ENCODE assay signal across 10 cellular contexts in genomic region chr21:35226302-35226701, GRCh38.
DNase-seq lines count a peak whose midpoint lies in the region; ATAC-seq and TF ChIP-seq lines count a peak whose summit lies in the region.
"Had no signal": no experiment of that assay in that cellular context is flagged by ENCODE, and none has a peak within 500 bp of the region (broad histone marks: within the 10 kb centered on the region; RNA-seq: fewer than 3 reads in every experiment).

No MANE protein-coding gene starts in this region.

- H3K27me3 ChIP-seq in CD4-positive, alpha-beta T cell (ENCODE audit: control insufficient read depth, insufficient read depth, low read length) = no peaks in the 10 kb centered on the region
- no peaks in the 10 kb centered on the region for H3K27me3 ChIP-seq in Peyer's patch

- H3K36me3 Mint-ChIP-seq in CD4-positive, alpha-beta T cell (ENCODE audit: low read depth) = no peaks in the 10 kb centered on the region
- H3K36me3 Mint-ChIP-seq in nephron progenitor cell (ENCODE audit: low read depth) = no peaks in the 10 kb centered on the region

- H3K27me3 Mint-ChIP-seq in CD4-positive, alpha-beta T cell = no peaks in the 10 kb centered on the region
- peaks cover 3% of the 10 kb centered on the region for H3K27me3 Mint-ChIP-seq in nephron progenitor cell (ENCODE audit: low read depth, poor library complexity)

- H3K4me3 ChIP-seq in choroid plexus epithelial cell (ENCODE audit: low read depth, low read length) = no peak overlapping the region
- H3K4me3 ChIP-seq in Peyer's patch = no peak overlapping the region

- H3K4me1 Mint-ChIP-seq in CD4-positive, alpha-beta T cell (ENCODE audit: low read depth) = peaks cover 57% of the 10 kb centered on the region
- peaks cover 37% of the 10 kb centered on the region for H3K4me1 Mint-ChIP-seq in nephron progenitor cell

- no peaks in the 10 kb centered on the region for H3K9me3 ChIP-seq in CD4-positive, alpha-beta T cell (ENCODE audit: control insufficient read depth, low read length)
- H3K9me3 ChIP-seq in Peyer's patch = no peaks in the 10 kb centered on the region

- H3K27ac ChIP-seq in CD4-positive, alpha-beta T cell (ENCODE audit: low read depth, low read length) = no peak overlapping the region
- peak overlapping the region in 1 of 4 donors; percentile 6 for H3K27ac ChIP-seq in Peyer's patch

- no peak overlapping the region for H3K4me3 Mint-ChIP-seq in CD4-positive, alpha-beta T cell
- H3K4me3 Mint-ChIP-seq in nephron progenitor cell = no peak overlapping the region

- no peak for DNase-seq in CD4-positive, alpha-beta T cell
- peak; percentile 22 for DNase-seq in NCI-H146 (lab: John Stamatoyannopoulos, UW)
- peak; percentile 61 for DNase-seq in choroid plexus epithelial cell (ENCODE audit: low read depth)
- peak; percentile 43 for DNase-seq in nephron progenitor cell
- DNase-seq in hepatic stellate cell (ENCODE audit: low spot score) = no peak
- DNase-seq in Peyer's patch = no peak
- no peak for DNase-seq in SHP77 treated with DMSO at 0.1 percent for 48 hours (lab: John Stamatoyannopoulos, UW)
- DNase-seq: GDM1, NCI-H774 had no signal

- no peak for TF ChIP-seq POLR2A in Peyer's patch (IDR thresholded peaks at IDR 0.05)

- ATAC-seq in CD4-positive, alpha-beta T cell (ENCODE audit: poor library complexity) = no peak
- ATAC-seq in GM18502 (IDR thresholded peaks at IDR 0.05; ENCODE audit: poor library complexity, unreplicated experiment) = no peak

- H3K9me3 Mint-ChIP-seq in CD4-positive, alpha-beta T cell = no peaks in the 10 kb centered on the region
- H3K9me3 Mint-ChIP-seq in nephron progenitor cell = no peaks in the 10 kb centered on the region

- no peaks in the 10 kb centered on the region for H3K36me3 ChIP-seq in Peyer's patch

- intact Hi-C loops in CD4-positive, alpha-beta T cell (cut with DNase I, micrococcal nuclease) = loop anchor here in 1 of 2 experiments (5.0 kb wide), 1 partner anchor 179 kb away; the partner anchor contains the start of gene RUNX1

- POLR2A ChIA-PET in CD4-positive, alpha-beta T cell (lab: Charles Lee) = interaction anchor here (0.7 to 1.8 kb wide), 2 partner anchors 175 to 338 kb away, joined by 3 to 12 read pairs; no protein-coding TSS in a partner anchor

- H3K27ac Mint-ChIP-seq in CD4-positive, alpha-beta T cell = peak overlapping the region; percentile 85
- no peak overlapping the region for H3K27ac Mint-ChIP-seq in nephron progenitor cell

- TF ChIP-seq CTCF in CD4-positive, alpha-beta T cell (IDR thresholded peaks at IDR 0.05) = no peak
- no peak for TF ChIP-seq CTCF in choroid plexus epithelial cell (conservative IDR thresholded peaks at IDR 0.05; ENCODE audit: low read depth, low read length)
- TF ChIP-seq CTCF in nephron progenitor cell (IDR thresholded peaks at IDR 0.05) = no peak
- no peak for TF ChIP-seq CTCF in Peyer's patch (IDR thresholded peaks at IDR 0.05)

- peaks cover 0 to 16% (median 0%) of the 10 kb centered on the region in 4 donors for H3K4me1 ChIP-seq in Peyer's patch

- CTCF ChIA-PET in CD4-positive, alpha-beta T cell (lab: Charles Lee) = no interaction called here

Comparison
In these comparisons a context has a peak if more than half of its experiments do, and no peak if none do; other contexts are left out.
1. DNase-seq: peak in NCI-H146 (single experiment), choroid plexus epithelial cell (single experiment) and nephron progenitor cell (single experiment); none in CD4-positive, alpha-beta T cell (0 of 10), hepatic stellate cell (single experiment), Peyer's patch (0 of 3) and SHP77 treated with DMSO at 0.1 percent for 48 hours (single experiment).